In genomic region chr17:7405413-7405881, GRCh38 we compare ENCODE assay signal across 1 cellular context.
TF ChIP-seq lines count a peak whose summit lies in the region.

No MANE protein-coding gene starts in this region.

TF ChIP-seq in endothelial cell of umbilical vein, 7 proteins besides CTCF, POLR2A, EP300 and RAD21:
- TF ChIP-seq GATA2 (IDR thresholded peaks at IDR 0.05; ENCODE audit: insufficient read depth, insufficient read length, low read depth, low read length) (no peak), EZH2 (IDR thresholded peaks at IDR 0.05; ENCODE audit: borderline replicate concordance, low read depth, low read length, severe bottlenecking) (no peak), MAX (IDR thresholded peaks at IDR 0.05; ENCODE audit: insufficient read depth, insufficient read length) (no peak), JUN (IDR thresholded peaks at IDR 0.05; ENCODE audit: borderline replicate concordance, insufficient read depth, insufficient read length, low read depth) (no peak), MYC (IDR thresholded peaks at IDR 0.05; ENCODE audit: low read depth, low read length) (no peak), POLR2AphosphoS5 (IDR thresholded peaks at IDR 0.05; ENCODE audit: insufficient read depth, low read depth, low read length) (no peak), FOS (IDR thresholded peaks at IDR 0.05; ENCODE audit: borderline replicate concordance, insufficient read depth, low read length) (no peak)
